Comparison of ENCODE assay signal across 11 cellular contexts in the genomic region with DNA sequence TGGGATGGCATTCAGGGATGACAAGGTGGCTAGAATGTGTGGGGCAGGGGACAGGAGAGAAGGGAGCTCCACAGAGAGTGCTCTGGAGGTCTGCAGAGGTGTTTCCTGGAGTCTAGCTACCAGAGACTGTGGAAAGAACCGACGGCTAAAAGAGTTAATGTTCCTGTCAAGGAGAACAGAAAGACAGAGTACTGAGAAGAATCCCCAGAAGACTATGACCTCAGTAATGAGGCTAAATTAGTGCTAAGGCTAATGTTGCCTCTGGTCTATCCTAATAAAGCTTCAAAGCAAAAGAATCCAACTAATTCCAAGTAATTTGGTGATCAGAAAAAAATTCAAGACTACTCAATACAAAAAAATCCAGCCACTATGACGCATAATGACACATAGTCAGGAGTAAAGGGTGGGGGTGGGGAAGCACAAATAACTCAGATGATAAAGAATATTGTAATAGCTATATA. TPM values are rescaled to one million over a fixed set of nuclear protein-coding genes. Genes with fewer than 3 reads are reported as not detected.
DNase-seq lines count a peak whose midpoint lies in the region; ATAC-seq, FAIRE-seq and TF ChIP-seq lines count a peak whose summit lies in the region.
"Had no signal": no experiment of that assay in that cellular context is flagged by ENCODE, and none has a peak within 500 bp of the region (broad histone marks: within the 10 kb centered on the region; RNA-seq: fewer than 3 reads in every experiment).

No MANE protein-coding gene starts in this region.

- 2% methylated on average over 3 of the region's 3 CpGs for WGBS in A549 (ENCODE audit: missing lambda C conversion rate)
- 69 to 92% methylated on average over 2 of the region's 3 CpGs for WGBS in mesodermal cell (ENCODE audit: insufficient coverage in 2 of 2), 2 experiments

- POLR2A ChIA-PET in A549 (lab: Yijun Ruan, JAX): interaction anchor here (0.7 to 1.1 kb wide), 2 partner anchors 10 to 16 kb away, joined by 3 read pairs; no protein-coding TSS in a partner anchor

- DNase-seq in A549 (ENCODE audit: low read depth in 1 of 2, low spot score in 1 of 2): peak in 1 of 2 experiments; percentile 61
- DNase-seq in LoVo (ENCODE audit: low spot score): peak; percentile 14
- peak; percentile 77 for DNase-seq in dermis blood vessel endothelial cell
- no peak for DNase-seq in C1 segment of cervical spinal cord (lab: John Stamatoyannopoulos, UW)
- no peak for DNase-seq in HUDEP-2 (lab: John Stamatoyannopoulos, UW; ENCODE audit: unreplicated experiment in 76 of 76)
- DNase-seq in GF-D8 (lab: John Stamatoyannopoulos, UW): no peak
- DNase-seq: GOT3, head of caudate nucleus had no signal

- H3K36me3 ChIP-seq in mesodermal cell (ENCODE audit: control insufficient read depth, insufficient read depth, low read length): peaks cover 32% of the 10 kb centered on the region
- H3K36me3 ChIP-seq: neutrophil had no signal

- ATAC-seq in A549 (peak; percentile 74 to 77), GM18873 (IDR thresholded peaks at IDR 0.05; ENCODE audit: low FRiP score, unreplicated experiment) (no peak)

- TF ChIP-seq EP300 in A549 (IDR thresholded peaks at IDR 0.05): peak in 1 of 2 experiments; percentile 30; a peak in 2 of 5 replicates

- no peak for FAIRE-seq in A549 (lab: Jason Lieb, UNC)

- peak overlapping the region; percentile 91 for H3K4me2 ChIP-seq in A549

- no peak for TF ChIP-seq RAD21 in A549 (conservative IDR thresholded peaks at IDR 0.05 in 1 of 2, IDR thresholded peaks at IDR 0.05 in 1 of 2)

- TF ChIP-seq POLR2A in A549 (IDR thresholded peaks at IDR 0.05; ENCODE audit: low read length): no peak

- H3K4me3 ChIP-seq in A549 (0 out of 3 replicates have a peak overlapping the region, but pooled peaks have one; percentile 16), mesodermal cell (ENCODE audit: extremely low read depth, insufficient read depth, low read length, poor library complexity, severe bottlenecking) (no peak overlapping the region)

- H3K4me1 ChIP-seq in A549 (peaks cover 73% of the 10 kb centered on the region), mesodermal cell (ENCODE audit: control insufficient read depth, insufficient read depth, low read length, poor library complexity, severe bottlenecking) (peaks cover 24% of the 10 kb centered on the region)

- CTCF ChIA-PET in A549 (lab: Yijun Ruan, JAX): interaction anchor here (0.7 to 1.2 kb wide), 4 partner anchors 13 to 78 kb away, joined by 3 to 5 read pairs (median 4); no protein-coding TSS in a partner anchor

- H3K27ac ChIP-seq in A549 (peak overlapping the region; percentile 80 to 93), mesodermal cell (ENCODE audit: low read depth, low read length, severe bottlenecking) (peak overlapping the region; percentile 58)
- H3K27ac ChIP-seq: neutrophil had no signal

- no peak for TF ChIP-seq CTCF in A549 (IDR thresholded peaks at IDR 0.05)

- no peaks in the 10 kb centered on the region for H3K9me3 ChIP-seq in A549
- no peaks in the 10 kb centered on the region for H3K9me3 ChIP-seq in mesodermal cell (ENCODE audit: control insufficient read depth, low read length)
- H3K9me3 ChIP-seq: neutrophil had no signal

TF ChIP-seq in A549, 52 proteins besides CTCF, POLR2A, EP300 and RAD21:
- TF ChIP-seq, protein P1, sequence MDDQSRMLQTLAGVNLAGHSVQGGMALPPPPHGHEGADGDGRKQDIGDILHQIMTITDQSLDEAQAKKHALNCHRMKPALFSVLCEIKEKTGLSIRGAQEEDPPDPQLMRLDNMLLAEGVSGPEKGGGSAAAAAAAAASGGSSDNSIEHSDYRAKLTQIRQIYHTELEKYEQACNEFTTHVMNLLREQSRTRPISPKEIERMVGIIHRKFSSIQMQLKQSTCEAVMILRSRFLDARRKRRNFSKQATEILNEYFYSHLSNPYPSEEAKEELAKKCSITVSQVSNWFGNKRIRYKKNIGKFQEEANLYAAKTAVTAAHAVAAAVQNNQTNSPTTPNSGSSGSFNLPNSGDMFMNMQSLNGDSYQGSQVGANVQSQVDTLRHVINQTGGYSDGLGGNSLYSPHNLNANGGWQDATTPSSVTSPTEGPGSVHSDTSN (IDR thresholded peaks at IDR 0.05): no peak
- TF ChIP-seq ZC3H11A (IDR thresholded peaks at IDR 0.05) (no peak), JUNB (IDR thresholded peaks at IDR 0.05) (peak; percentile 88), RNF2 (IDR thresholded peaks at IDR 0.05; ENCODE audit: borderline replicate concordance, low read depth) (no peak), RFX5 (IDR thresholded peaks at IDR 0.05) (no peak), FOSL2 (IDR thresholded peaks at IDR 0.05) (peak; percentile 93), FOSL2 (CRISPR knock-in tag; IDR thresholded peaks at IDR 0.05) (peak; percentile 95), CBX8 (IDR thresholded peaks at IDR 0.05) (no peak), MYC (IDR thresholded peaks at IDR 0.05; ENCODE audit: borderline replicate concordance, low read length) (no peak), JUN (IDR thresholded peaks at IDR 0.05) (peak; percentile 38 to 46; a peak in 1 of 5 replicates), SMC3 (IDR thresholded peaks at IDR 0.05) (no peak), GATA3 (IDR thresholded peaks at IDR 0.05; ENCODE audit: borderline replicate concordance) (peak; percentile 46; the same call in 1 of the 2 replicates), KDM1A (IDR thresholded peaks at IDR 0.05; ENCODE audit: low read depth) (no peak), NPAS2 (CRISPR knock-in tag; IDR thresholded peaks at IDR 0.05; ENCODE audit: borderline replicate concordance) (no peak), CEBPB (IDR thresholded peaks at IDR 0.05) (no peak; a peak in 1 of 4 replicates), MAFK (IDR thresholded peaks at IDR 0.05; ENCODE audit: partially characterized antibody) (no peak), EHF (CRISPR knock-in tag; IDR thresholded peaks at IDR 0.05) (no peak), HOXB13 (CRISPR knock-in tag; IDR thresholded peaks at IDR 0.05; ENCODE audit: low read depth) (no peak)
- TF ChIP-seq, protein P2, sequence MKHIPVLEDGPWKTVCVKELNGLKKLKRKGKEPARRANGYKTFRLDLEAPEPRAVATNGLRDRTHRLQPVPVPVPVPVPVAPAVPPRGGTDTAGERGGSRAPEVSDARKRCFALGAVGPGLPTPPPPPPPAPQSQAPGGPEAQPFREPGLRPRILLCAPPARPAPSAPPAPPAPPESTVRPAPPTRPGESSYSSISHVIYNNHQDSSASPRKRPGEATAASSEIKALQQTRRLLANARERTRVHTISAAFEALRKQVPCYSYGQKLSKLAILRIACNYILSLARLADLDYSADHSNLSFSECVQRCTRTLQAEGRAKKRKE (CRISPR knock-in tag; IDR thresholded peaks at IDR 0.05; ENCODE audit: low read depth): no peak
- TF ChIP-seq, protein P3, sequence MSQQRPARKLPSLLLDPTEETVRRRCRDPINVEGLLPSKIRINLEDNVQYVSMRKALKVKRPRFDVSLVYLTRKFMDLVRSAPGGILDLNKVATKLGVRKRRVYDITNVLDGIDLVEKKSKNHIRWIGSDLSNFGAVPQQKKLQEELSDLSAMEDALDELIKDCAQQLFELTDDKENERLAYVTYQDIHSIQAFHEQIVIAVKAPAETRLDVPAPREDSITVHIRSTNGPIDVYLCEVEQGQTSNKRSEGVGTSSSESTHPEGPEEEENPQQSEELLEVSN (IDR thresholded peaks at IDR 0.05; ENCODE audit: borderline replicate concordance, low read depth): no peak
- TF ChIP-seq, protein P4, sequence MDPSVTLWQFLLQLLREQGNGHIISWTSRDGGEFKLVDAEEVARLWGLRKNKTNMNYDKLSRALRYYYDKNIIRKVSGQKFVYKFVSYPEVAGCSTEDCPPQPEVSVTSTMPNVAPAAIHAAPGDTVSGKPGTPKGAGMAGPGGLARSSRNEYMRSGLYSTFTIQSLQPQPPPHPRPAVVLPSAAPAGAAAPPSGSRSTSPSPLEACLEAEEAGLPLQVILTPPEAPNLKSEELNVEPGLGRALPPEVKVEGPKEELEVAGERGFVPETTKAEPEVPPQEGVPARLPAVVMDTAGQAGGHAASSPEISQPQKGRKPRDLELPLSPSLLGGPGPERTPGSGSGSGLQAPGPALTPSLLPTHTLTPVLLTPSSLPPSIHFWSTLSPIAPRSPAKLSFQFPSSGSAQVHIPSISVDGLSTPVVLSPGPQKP (IDR thresholded peaks at IDR 0.05; ENCODE audit: low read depth, low read length): no peak

RNA-seq across cellular contexts. Expression of a gene that starts 44.7 kb away (rescaled TPM):
- polyA plus RNA-seq in A549 (2011; rRNA removed) (76.6 and 102 TPM in 2 replicates), A549 (2017; fragmentation: RNase III; extraction: RNeasy Plus Mini Kit Qiagen cat#74134 plus additional on column Dnase treatment) (42.9 to 46.8 TPM (median 44.1 TPM) in 3 replicates)
- polyA plus RNA-seq in A549 (2012; cell fraction: cytosol; rRNA removed): 25.4 and 25.5 TPM in 2 replicates
- polyA plus RNA-seq in A549 (2012; cell fraction: nucleus; rRNA removed): 18.2 and 22.7 TPM in 2 replicates
- polyA minus RNA-seq in A549 (2011; rRNA and poly(A)+ RNA removed): 28.6 and 28.7 TPM in 2 replicates
- total RNA-seq in dermis blood vessel endothelial cell: 84.2 and 102 TPM in 2 replicates
- 197 TPM for polyA plus RNA-seq in mesodermal cell (2013, experiment 1 of 2)
- polyA plus RNA-seq in mesodermal cell (2013, experiment 2 of 2): 198 TPM

Comparison
In these comparisons a context has a peak if more than half of its experiments do, and no peak if none do; other contexts are left out.
1. DNase-seq: peak in LoVo (single experiment) and dermis blood vessel endothelial cell (single experiment); none in C1 segment of cervical spinal cord (0 of 14), HUDEP-2 (0 of 76) and GF-D8 (single experiment).